Comparison of ENCODE assay signal across 1 cellular context in genomic region chr19:56149656-56150038, GRCh38.
TF ChIP-seq lines count a peak whose summit lies in the region.

No MANE protein-coding gene starts in this region.

TF ChIP-seq in H1, 55 proteins besides CTCF, POLR2A, EP300 and RAD21:
- no peak for TF ChIP-seq SP4 (IDR thresholded peaks at IDR 0.05; ENCODE audit: low read length)
- no peak for TF ChIP-seq USF2 (IDR thresholded peaks at IDR 0.05; ENCODE audit: low read length)
